In the genomic region with DNA sequence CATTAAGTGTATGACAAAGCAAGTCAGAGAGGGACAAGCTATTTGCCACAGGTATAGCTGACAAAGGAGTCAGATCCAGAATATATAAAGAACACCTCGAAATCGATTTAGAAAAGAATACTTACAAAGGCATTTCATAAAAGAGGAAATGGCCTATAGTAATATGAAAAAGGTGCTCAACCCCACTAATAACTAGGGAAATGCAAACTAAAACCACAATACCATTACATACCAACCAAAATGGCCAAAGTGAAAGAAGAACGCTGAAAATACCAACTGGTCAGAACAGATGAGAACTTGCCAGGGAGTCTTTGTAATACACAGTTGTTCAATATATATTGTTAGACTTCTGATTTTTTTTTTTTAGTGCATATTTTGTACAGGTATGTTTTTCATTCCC, we compare ENCODE assay signal across 8 cellular contexts.
DNase-seq lines count a peak whose midpoint lies in the region; ATAC-seq, FAIRE-seq and TF ChIP-seq lines count a peak whose summit lies in the region.

No MANE protein-coding gene starts in this region.

- no peak for TF ChIP-seq CTCF in D721Med (IDR thresholded peaks at IDR 0.05; ENCODE audit: insufficient read depth, missing control alignments)

- FAIRE-seq in D721Med (lab: Jason Lieb, UNC) = peak; percentile 32

- ATAC-seq in GM19035 (IDR thresholded peaks at IDR 0.05; ENCODE audit: unreplicated experiment) = peak; percentile 85
- peak; percentile 66 for ATAC-seq in HG02870 (IDR thresholded peaks at IDR 0.05; ENCODE audit: unreplicated experiment)

- no peak for DNase-seq in D721Med (ENCODE audit: insufficient read length, low spot score)
- DNase-seq in MV-4-11 (lab: John Stamatoyannopoulos, UW) = peak; percentile 17
- no peak for DNase-seq in AML-193 (lab: John Stamatoyannopoulos, UW)
- DNase-seq in stimulated activated CD4-positive, alpha-beta T cell treated with anti-CD3 and anti-CD28 coated beads, Interleukin-4, amount 100 ng/mL, for 24 hours = no peak
- DNase-seq in NCI-H2196 (lab: John Stamatoyannopoulos, UW; ENCODE audit: unreplicated experiment) = no peak
- DNase-seq in EL = no peak
